Comparison of ENCODE assay signal across 8 cellular contexts in genomic region chr4:113446019-113446418, GRCh38.
DNase-seq lines count a peak whose midpoint lies in the region; ATAC-seq and TF ChIP-seq lines count a peak whose summit lies in the region.

No MANE protein-coding gene starts in this region.

- H3K9me3 Mint-ChIP-seq in MCF 10A (ENCODE audit: unreplicated experiment) (no peaks in the 10 kb centered on the region), T-cell (no peaks in the 10 kb centered on the region)

- H3K4me1 ChIP-seq in HUES64 (ENCODE audit: insufficient read depth, low read length), result peaks cover 21% of the 10 kb centered on the region; the same call in 1 of the 2 replicates

- peak; percentile 44 for ATAC-seq in omental fat pad (ENCODE audit: low FRiP score)
- ATAC-seq in GM19455 (IDR thresholded peaks at IDR 0.05; ENCODE audit: unreplicated experiment), result no peak
- no peak for ATAC-seq in T-cell (replicated peaks in 1 of 4)

- H3K36me3 ChIP-seq in HUES64 (ENCODE audit: insufficient read depth, low read length), result no peaks in the 10 kb centered on the region

- CTCF ChIA-PET in AG04450 (lab: Charles Lee), result interaction anchor here (1.0 to 1.1 kb wide), 2 partner anchors 29 to 102 kb away, joined by 3 to 5 read pairs; no protein-coding TSS in a partner anchor
- CTCF ChIA-PET in MCF 10A (lab: Yijun Ruan, JAX), result interaction anchor here (0.7 kb wide), 1 partner anchor 29 kb away, joined by 3 read pairs; no protein-coding TSS in a partner anchor
- CTCF ChIA-PET in T-cell (lab: Charles Lee), result no interaction called here

- H3K27ac ChIP-seq in AG04450 (ENCODE audit: low read depth, low read length) (peak overlapping the region; percentile 59), HUES64 (ENCODE audit: low read depth, low read length) (peak overlapping the region; percentile 15; the same call in 1 of the 2 replicates)

- H3K27me3 Mint-ChIP-seq in MCF 10A (ENCODE audit: insufficient read depth, unreplicated experiment) (no peaks in the 10 kb centered on the region), T-cell (peaks cover 5% of the 10 kb centered on the region in 2 donors)

- intact Hi-C loops in MCF 10A (cut with micrococcal nuclease), result loop anchor here (2.0 kb wide), 1 partner anchor 23 kb away; no protein-coding TSS in a partner anchor

- H3K4me3 Mint-ChIP-seq in MCF 10A (ENCODE audit: unreplicated experiment) (peak overlapping the region; percentile 60), T-cell (no peak overlapping the region)

- no peak for TF ChIP-seq POLR2A in erythroblast (IDR thresholded peaks at IDR 0.05; ENCODE audit: low read length)

- H3K9ac ChIP-seq in HUES64 (ENCODE audit: low read depth, low read length), result no peak overlapping the region

- H3K27me3 ChIP-seq in AG04450 (ENCODE audit: control insufficient read depth, insufficient read depth, low read length) (no peaks in the 10 kb centered on the region), HUES64 (ENCODE audit: insufficient read depth, low read length) (no peaks in the 10 kb centered on the region)

- TF ChIP-seq CTCF in AG04450 (IDR thresholded peaks at IDR 0.05; ENCODE audit: low read depth, low read length) (no peak), MCF 10A (IDR thresholded peaks at IDR 0.05; ENCODE audit: unreplicated experiment) (no peak), omental fat pad (IDR thresholded peaks at IDR 0.05) (no peak)

- POLR2A ChIA-PET in AG04450 (lab: Yijun Ruan, JAX), result no interaction called here
- POLR2A ChIA-PET in MCF 10A (lab: Yijun Ruan, JAX), result interaction anchor here (0.6 to 8.3 kb wide), 13 partner anchors 10 to 1897 kb away, joined by 3 to 88 read pairs (median 4); partner anchors contain the start of gene ARSJ
- POLR2A ChIA-PET in T-cell (lab: Charles Lee), result no interaction called here

- H3K4me1 Mint-ChIP-seq in MCF 10A (ENCODE audit: insufficient read depth, unreplicated experiment) (peaks cover 35% of the 10 kb centered on the region), T-cell (peaks cover 0 to 8% (median 5%) of the 10 kb centered on the region in 3 donors)

- H3K9me3 ChIP-seq in AG04450 (ENCODE audit: control insufficient read depth, insufficient read depth, low read length) (peaks cover 3% of the 10 kb centered on the region; the same call in 1 of the 2 replicates), HUES64 (ENCODE audit: insufficient read depth, low read depth, low read length) (no peaks in the 10 kb centered on the region)

- H3K27ac Mint-ChIP-seq in MCF 10A (ENCODE audit: low read depth, unreplicated experiment) (no peak overlapping the region), T-cell (no peak overlapping the region)

- BruUV-seq in MCF 10A (replicated peaks; lab: Mats Ljungman, UMichigan), result no TSS peak

- H3K36me3 Mint-ChIP-seq in MCF 10A (ENCODE audit: insufficient read depth, unreplicated experiment), result peaks cover 15% of the 10 kb centered on the region
- H3K36me3 Mint-ChIP-seq in T-cell, result no peaks in the 10 kb centered on the region

- no peak for DNase-seq in AG04450 (ENCODE audit: low read depth, low spot score)
- peak; percentile 92 for DNase-seq in MCF 10A (ENCODE audit: unreplicated experiment)
- DNase-seq in omental fat pad (ENCODE audit: low spot score), result no peak
- no peak for DNase-seq in inferior parietal cortex (ENCODE audit: extremely low spot score)
- no peak for DNase-seq in erythroblast (lab: John Stamatoyannopoulos, UW)
- DNase-seq in T-cell, result no peak

- 93% methylated on average over 1 of the region's 4 CpGs for WGBS in HUES64

- H3K4me3 ChIP-seq in AG04450 (ENCODE audit: low read depth, low read length), result no peak overlapping the region
- no peak overlapping the region for H3K4me3 ChIP-seq in HUES64 (ENCODE audit: low read length)

Comparison
In these comparisons a context has a peak if more than half of its experiments do, and no peak if none do; other contexts are left out.
1. CTCF ChIA-PET loops: an anchor here in AG04450 (1.0 to 1.1 kb wide) and MCF 10A (0.7 kb wide); none called in T-cell.